Comparison of ENCODE assay signal across 28 cellular contexts in genomic region chr12:43744826-43745225, GRCh38.
"Had no signal": no experiment of that assay in that cellular context is flagged by ENCODE, and none has a peak within 500 bp of the region (broad histone marks: within the 10 kb centered on the region; RNA-seq: fewer than 3 reads in every experiment).

No MANE protein-coding gene starts in this region.

- H3K9me3 ChIP-seq: colonic mucosa, esophagus muscularis mucosa, esophagus squamous epithelium, gastrocnemius medialis, gastroesophageal sphincter, heart left ventricle, heart right ventricle had no signal

- H3K27ac ChIP-seq: colonic mucosa, coronary artery, dorsolateral prefrontal cortex, epithelial cell of prostate, esophagus muscularis mucosa, esophagus squamous epithelium, foreskin keratinocyte, gastrocnemius medialis, gastroesophageal sphincter, heart left ventricle, heart right ventricle had no signal

- DNase-seq: colonic mucosa; cortex of kidney; dermis blood vessel endothelial cell; dorsolateral prefrontal cortex; effector CD4-positive, alpha-beta T cell; effector CD8-positive, alpha-beta T cell; effector memory CD4-positive, alpha-beta T cell; effector memory CD8-positive, alpha-beta T cell; endodermal cell; erythroblast; esophagus squamous epithelium; foreskin fibroblast; foreskin keratinocyte; foreskin melanocyte; gastrocnemius medialis; glutamatergic neuron; head of caudate nucleus; heart left ventricle; heart right ventricle had no signal

- H3K27me3 ChIP-seq: colonic mucosa, dorsolateral prefrontal cortex, esophagus muscularis mucosa, esophagus squamous epithelium, foreskin keratinocyte, gastrocnemius medialis, gastroesophageal sphincter, heart left ventricle, heart right ventricle had no signal

- H3K4me1 ChIP-seq: colonic mucosa, esophagus muscularis mucosa, esophagus squamous epithelium, gastroesophageal sphincter, heart left ventricle, heart right ventricle had no signal

- H3K4me3 ChIP-seq: colonic mucosa, coronary artery, dorsolateral prefrontal cortex, esophagus muscularis mucosa, esophagus squamous epithelium, gastrocnemius medialis, gastroesophageal sphincter, heart left ventricle, heart right ventricle had no signal

- FAIRE-seq: colon, endometrium, endothelial cell of umbilical vein, frontal cortex had no signal

- H3K36me3 ChIP-seq: colonic mucosa had no signal

- ATAC-seq: effector memory CD8-positive, alpha-beta T cell; esophagus mucosa; foreskin keratinocyte; gastrocnemius medialis; gastroesophageal sphincter; heart left ventricle; heart right ventricle had no signal
